1 cellular context compared by ENCODE assay signal in the genomic region with DNA sequence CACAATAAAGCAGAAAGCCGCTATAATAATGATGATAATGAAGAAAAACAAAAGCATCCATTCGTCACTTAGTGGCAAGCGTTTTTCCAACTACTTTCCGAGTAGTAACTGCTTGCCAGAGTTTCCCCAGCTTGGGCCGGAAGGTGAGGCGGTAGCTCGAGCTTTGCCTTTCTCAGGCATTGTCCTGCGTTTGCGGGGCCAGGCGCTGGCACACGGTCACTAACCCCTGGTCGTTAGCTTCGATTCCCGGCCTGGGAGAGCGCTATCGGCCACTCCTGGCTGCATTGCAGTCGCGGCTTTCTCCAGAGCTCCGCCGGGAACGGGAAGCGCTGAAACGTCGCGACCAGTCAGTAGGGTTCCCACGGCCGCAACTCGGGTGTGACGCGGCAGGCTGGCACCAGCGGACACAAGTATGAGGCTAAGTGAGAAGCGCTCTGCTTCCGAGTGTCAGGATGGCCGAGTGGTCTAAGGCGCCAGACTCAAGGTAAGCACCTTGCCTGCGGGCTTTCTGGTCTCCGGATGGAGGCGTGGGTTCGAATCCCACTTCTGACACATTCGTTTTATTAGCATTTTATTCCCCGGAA.
A peak's percentile ranks its signal among the peaks of the same experiment; 100 is the strongest.
TF ChIP-seq lines count a peak whose summit lies in the region.

No MANE protein-coding gene starts in this region.

TF ChIP-seq in SK-N-SH, 30 proteins besides CTCF, POLR2A, EP300 and RAD21 (continued from another document):
- TF ChIP-seq CHD2 (IDR thresholded peaks at IDR 0.05; ENCODE audit: low read length, partially characterized antibody) = peak; percentile 85
- peak; percentile 37; the same call in 1 of the 2 replicates for TF ChIP-seq SIN3A (IDR thresholded peaks at IDR 0.05; ENCODE audit: borderline replicate concordance, low read depth, low read length)
- peak; percentile 39; the same call in 1 of the 2 replicates for TF ChIP-seq RCOR1 (IDR thresholded peaks at IDR 0.05; ENCODE audit: low read length)
- TF ChIP-seq, protein P1, sequence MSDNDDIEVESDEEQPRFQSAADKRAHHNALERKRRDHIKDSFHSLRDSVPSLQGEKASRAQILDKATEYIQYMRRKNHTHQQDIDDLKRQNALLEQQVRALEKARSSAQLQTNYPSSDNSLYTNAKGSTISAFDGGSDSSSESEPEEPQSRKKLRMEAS (IDR thresholded peaks at IDR 0.05; ENCODE audit: low read depth) = peak; percentile 58; the same call in 1 of the 2 replicates
- TF ChIP-seq, protein P2, sequence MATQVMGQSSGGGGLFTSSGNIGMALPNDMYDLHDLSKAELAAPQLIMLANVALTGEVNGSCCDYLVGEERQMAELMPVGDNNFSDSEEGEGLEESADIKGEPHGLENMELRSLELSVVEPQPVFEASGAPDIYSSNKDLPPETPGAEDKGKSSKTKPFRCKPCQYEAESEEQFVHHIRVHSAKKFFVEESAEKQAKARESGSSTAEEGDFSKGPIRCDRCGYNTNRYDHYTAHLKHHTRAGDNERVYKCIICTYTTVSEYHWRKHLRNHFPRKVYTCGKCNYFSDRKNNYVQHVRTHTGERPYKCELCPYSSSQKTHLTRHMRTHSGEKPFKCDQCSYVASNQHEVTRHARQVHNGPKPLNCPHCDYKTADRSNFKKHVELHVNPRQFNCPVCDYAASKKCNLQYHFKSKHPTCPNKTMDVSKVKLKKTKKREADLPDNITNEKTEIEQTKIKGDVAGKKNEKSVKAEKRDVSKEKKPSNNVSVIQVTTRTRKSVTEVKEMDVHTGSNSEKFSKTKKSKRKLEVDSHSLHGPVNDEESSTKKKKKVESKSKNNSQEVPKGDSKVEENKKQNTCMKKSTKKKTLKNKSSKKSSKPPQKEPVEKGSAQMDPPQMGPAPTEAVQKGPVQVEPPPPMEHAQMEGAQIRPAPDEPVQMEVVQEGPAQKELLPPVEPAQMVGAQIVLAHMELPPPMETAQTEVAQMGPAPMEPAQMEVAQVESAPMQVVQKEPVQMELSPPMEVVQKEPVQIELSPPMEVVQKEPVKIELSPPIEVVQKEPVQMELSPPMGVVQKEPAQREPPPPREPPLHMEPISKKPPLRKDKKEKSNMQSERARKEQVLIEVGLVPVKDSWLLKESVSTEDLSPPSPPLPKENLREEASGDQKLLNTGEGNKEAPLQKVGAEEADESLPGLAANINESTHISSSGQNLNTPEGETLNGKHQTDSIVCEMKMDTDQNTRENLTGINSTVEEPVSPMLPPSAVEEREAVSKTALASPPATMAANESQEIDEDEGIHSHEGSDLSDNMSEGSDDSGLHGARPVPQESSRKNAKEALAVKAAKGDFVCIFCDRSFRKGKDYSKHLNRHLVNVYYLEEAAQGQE (IDR thresholded peaks at IDR 0.05; ENCODE audit: low read depth, low read length) = 0 out of 2 replicates have a peak, but pooled peaks have one; percentile 12
- peak; percentile 14; the same call in 1 of the 2 replicates for TF ChIP-seq SMC3 (IDR thresholded peaks at IDR 0.05; ENCODE audit: low read depth, low read length)
- TF ChIP-seq GABPA (IDR thresholded peaks at IDR 0.05; ENCODE audit: low read depth) = 0 out of 2 replicates have a peak, but pooled peaks have one; percentile 7
- no peak for TF ChIP-seq FOXM1 (IDR thresholded peaks at IDR 0.05; ENCODE audit: low read depth)
- TF ChIP-seq, protein P3, sequence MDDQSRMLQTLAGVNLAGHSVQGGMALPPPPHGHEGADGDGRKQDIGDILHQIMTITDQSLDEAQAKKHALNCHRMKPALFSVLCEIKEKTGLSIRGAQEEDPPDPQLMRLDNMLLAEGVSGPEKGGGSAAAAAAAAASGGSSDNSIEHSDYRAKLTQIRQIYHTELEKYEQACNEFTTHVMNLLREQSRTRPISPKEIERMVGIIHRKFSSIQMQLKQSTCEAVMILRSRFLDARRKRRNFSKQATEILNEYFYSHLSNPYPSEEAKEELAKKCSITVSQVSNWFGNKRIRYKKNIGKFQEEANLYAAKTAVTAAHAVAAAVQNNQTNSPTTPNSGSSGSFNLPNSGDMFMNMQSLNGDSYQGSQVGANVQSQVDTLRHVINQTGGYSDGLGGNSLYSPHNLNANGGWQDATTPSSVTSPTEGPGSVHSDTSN (IDR thresholded peaks at IDR 0.05) = no peak
- TF ChIP-seq TCF12 (IDR thresholded peaks at IDR 0.05) = no peak
- TF ChIP-seq MXI1 (IDR thresholded peaks at IDR 0.05; ENCODE audit: low read depth, low read length) = peak; percentile 39
- TF ChIP-seq, protein P4, sequence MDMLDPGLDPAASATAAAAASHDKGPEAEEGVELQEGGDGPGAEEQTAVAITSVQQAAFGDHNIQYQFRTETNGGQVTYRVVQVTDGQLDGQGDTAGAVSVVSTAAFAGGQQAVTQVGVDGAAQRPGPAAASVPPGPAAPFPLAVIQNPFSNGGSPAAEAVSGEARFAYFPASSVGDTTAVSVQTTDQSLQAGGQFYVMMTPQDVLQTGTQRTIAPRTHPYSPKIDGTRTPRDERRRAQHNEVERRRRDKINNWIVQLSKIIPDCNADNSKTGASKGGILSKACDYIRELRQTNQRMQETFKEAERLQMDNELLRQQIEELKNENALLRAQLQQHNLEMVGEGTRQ (IDR thresholded peaks at IDR 0.05; ENCODE audit: borderline replicate concordance, low read depth, low read length) = no peak; the same call in 1 of the 2 replicates
- TF ChIP-seq FOXJ3 (CRISPR knock-in tag; IDR thresholded peaks at IDR 0.05) = peak; percentile 5; the same call in 1 of the 2 replicates
- peak; percentile 48; the same call in 1 of the 2 replicates for TF ChIP-seq YY1 (IDR thresholded peaks at IDR 0.05; ENCODE audit: low read depth)
- peak; percentile 60 for TF ChIP-seq FOSL2 (IDR thresholded peaks at IDR 0.05; ENCODE audit: borderline replicate concordance, low read depth)
- peak; percentile 6; the same call in 1 of the 2 replicates for TF ChIP-seq NFIC (IDR thresholded peaks at IDR 0.05; ENCODE audit: borderline replicate concordance)
- no peak; the same call in 1 of the 2 replicates for TF ChIP-seq RXRA (IDR thresholded peaks at IDR 0.05; ENCODE audit: borderline replicate concordance, low read depth)
- TF ChIP-seq, protein P5, sequence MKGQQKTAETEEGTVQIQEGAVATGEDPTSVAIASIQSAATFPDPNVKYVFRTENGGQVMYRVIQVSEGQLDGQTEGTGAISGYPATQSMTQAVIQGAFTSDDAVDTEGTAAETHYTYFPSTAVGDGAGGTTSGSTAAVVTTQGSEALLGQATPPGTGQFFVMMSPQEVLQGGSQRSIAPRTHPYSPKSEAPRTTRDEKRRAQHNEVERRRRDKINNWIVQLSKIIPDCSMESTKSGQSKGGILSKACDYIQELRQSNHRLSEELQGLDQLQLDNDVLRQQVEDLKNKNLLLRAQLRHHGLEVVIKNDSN (IDR thresholded peaks at IDR 0.05; ENCODE audit: borderline replicate concordance, low read depth) = no peak; the same call in 1 of the 2 replicates
